9 cellular contexts compared by ENCODE assay signal in the genomic region with DNA sequence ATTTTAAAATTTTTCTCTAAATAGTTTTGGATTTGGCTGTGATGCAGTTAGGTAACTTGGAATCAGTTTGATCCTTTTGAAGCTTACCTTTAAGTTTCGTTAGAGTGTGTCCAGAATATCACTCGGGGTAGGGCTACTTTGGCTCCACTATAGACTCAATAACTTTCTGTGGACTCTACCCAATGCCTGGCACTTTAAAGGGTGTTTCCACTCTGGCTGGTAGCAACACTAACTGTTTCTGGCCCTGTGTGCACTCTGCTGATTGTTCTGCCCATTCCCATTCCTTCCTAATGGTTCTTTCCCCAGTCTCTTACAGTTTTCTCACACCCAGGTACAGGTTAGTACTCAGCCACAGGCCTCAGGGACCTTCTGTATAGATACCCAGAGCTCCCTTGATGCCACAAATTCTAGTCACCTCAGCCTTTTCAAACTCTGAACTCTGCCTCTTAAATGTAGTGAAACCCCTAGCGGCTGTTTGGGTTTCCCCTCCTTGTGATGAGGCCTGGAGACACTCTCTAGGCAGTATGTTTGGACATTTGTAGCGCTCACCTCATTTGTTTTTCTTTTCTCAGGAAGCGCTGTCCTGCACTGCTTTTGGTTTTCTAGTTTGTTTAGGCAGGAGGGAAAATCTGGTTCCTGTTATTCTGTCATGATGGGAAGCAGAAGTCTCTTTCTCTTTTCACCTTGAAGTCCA. TPM values are rescaled to one million over a fixed set of nuclear protein-coding genes. Genes with fewer than 3 reads are reported as not detected.
A peak's percentile ranks its signal among the peaks of the same experiment; 100 is the strongest.
DNase-seq lines count a peak whose midpoint lies in the region; ATAC-seq and TF ChIP-seq lines count a peak whose summit lies in the region.
"Had no signal": no experiment of that assay in that cellular context is flagged by ENCODE, and none has a peak within 500 bp of the region (broad histone marks: within the 10 kb centered on the region; RNA-seq: fewer than 3 reads in every experiment).

No MANE protein-coding gene starts in this region.

- H3K36me3 Mint-ChIP-seq in neural progenitor cell = peaks cover 35% of the 10 kb centered on the region

- TF ChIP-seq CTCF in neural progenitor cell (IDR thresholded peaks at IDR 0.05) (no peak), Peyer's patch (IDR thresholded peaks at IDR 0.05) (no peak)

- H3K4me3 ChIP-seq in neural progenitor cell (no peak overlapping the region), Peyer's patch (no peak overlapping the region)

- no peak overlapping the region for H2AFZ ChIP-seq in neural progenitor cell (replicated peaks)

- no peak for TF ChIP-seq POLR2A in Peyer's patch (IDR thresholded peaks at IDR 0.05)

- no peak overlapping the region for H3K4me3 Mint-ChIP-seq in neural progenitor cell

- ATAC-seq in GM18861 (IDR thresholded peaks at IDR 0.05; ENCODE audit: unreplicated experiment) = peak; percentile 71
- ATAC-seq in GM21737 (IDR thresholded peaks at IDR 0.05; ENCODE audit: unreplicated experiment) = peak; percentile 93
- peak; percentile 95 for ATAC-seq in HG03565 (IDR thresholded peaks at IDR 0.05; ENCODE audit: unreplicated experiment)
- ATAC-seq in GM19328 (IDR thresholded peaks at IDR 0.05; ENCODE audit: unreplicated experiment) = no peak

- no peak for DNase-seq in neural progenitor cell (ENCODE audit: low spot score)
- no peak for DNase-seq in ecto neural progenitor cell (ENCODE audit: low spot score)
- DNase-seq in Peyer's patch = no peak
- no peak for DNase-seq in superior temporal gyrus (ENCODE audit: extremely low spot score)
- DNase-seq: H7 had no signal

- H3K27ac ChIP-seq in neural progenitor cell = peak overlapping the region; percentile 61
- peak overlapping the region in 1 of 4 donors; percentile 28 for H3K27ac ChIP-seq in Peyer's patch

- H3K4me1 Mint-ChIP-seq in neural progenitor cell = no peaks in the 10 kb centered on the region

- H3K36me3 ChIP-seq in neural progenitor cell (no peaks in the 10 kb centered on the region), Peyer's patch (no peaks in the 10 kb centered on the region)

- peaks cover 98% of the 10 kb centered on the region for H3K79me2 ChIP-seq in neural progenitor cell (ENCODE audit: low read depth)

- H4K20me1 ChIP-seq in neural progenitor cell (ENCODE audit: low read depth) = peaks cover 71% of the 10 kb centered on the region

- no peak overlapping the region for H3K27ac Mint-ChIP-seq in neural progenitor cell

- H3K9me3 ChIP-seq in neural progenitor cell (ENCODE audit: low read depth) (no peaks in the 10 kb centered on the region), Peyer's patch (no peaks in the 10 kb centered on the region)

- H3K9me3 Mint-ChIP-seq in neural progenitor cell = peaks cover 6% of the 10 kb centered on the region

- no peak overlapping the region for H3K4me2 ChIP-seq in neural progenitor cell

- H3K27me3 Mint-ChIP-seq in neural progenitor cell (ENCODE audit: insufficient read depth, low read depth) = peaks cover 2% of the 10 kb centered on the region

- H3K9ac ChIP-seq in neural progenitor cell = no peak overlapping the region

- no peaks in the 10 kb centered on the region for H3K27me3 ChIP-seq in neural progenitor cell
- H3K27me3 ChIP-seq in Peyer's patch = no peaks in the 10 kb centered on the region

- H3F3A ChIP-seq in neural progenitor cell (ENCODE audit: low read depth) = peaks cover 18% of the 10 kb centered on the region

- H3K4me1 ChIP-seq in neural progenitor cell (peaks cover 12% of the 10 kb centered on the region), Peyer's patch (peaks cover 0 to 7% (median 0%) of the 10 kb centered on the region in 4 donors)

RNA-seq across cellular contexts. Expression of a gene that starts 16.8 kb away (rescaled TPM):
- total RNA-seq in neural progenitor cell (ENCODE audit: low replicate concordance) = 35.3 and 55.1 TPM in 2 replicates
- 10 to 100 TPM; 23.1 to 43.7 (median 33.0) TPM for total RNA-seq in Peyer's patch
